ENCODE assay signal across 30 cellular contexts in the genomic region with DNA sequence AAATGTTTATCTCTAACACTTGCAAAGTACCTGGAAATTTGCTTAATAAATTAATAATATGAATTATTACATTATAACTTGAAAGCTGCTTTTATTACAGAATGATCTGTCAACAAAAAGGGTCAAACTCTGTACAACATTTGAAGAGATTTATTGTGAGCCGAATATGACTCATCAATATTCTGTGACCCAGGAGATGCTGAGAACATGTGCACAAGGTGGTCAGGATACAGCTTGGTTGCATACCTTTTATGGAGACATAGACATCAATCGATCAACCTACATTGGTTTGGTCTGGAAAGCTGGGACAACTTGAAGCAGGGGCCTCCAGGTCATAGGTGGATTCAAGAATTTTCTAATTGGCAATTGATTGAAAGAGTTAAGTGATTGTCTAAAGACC.
"Had no signal": no experiment of that assay in that cellular context is flagged by ENCODE, and none has a peak within 500 bp of the region (broad histone marks: within the 10 kb centered on the region; RNA-seq: fewer than 3 reads in every experiment).

No MANE protein-coding gene starts in this region.

- H3K4me3 ChIP-seq: ascending aorta, colonic mucosa, esophagus muscularis mucosa, gastrocnemius medialis, heart right ventricle, hepatocyte had no signal

- H3K4me1 Mint-ChIP-seq: activated B cell treated with CpG ODN at 0.5 μM for 24 hours; activated CD4-positive, alpha-beta memory T cell treated with anti-CD3 and anti-CD28 coated beads, Interleukin-2, amount 10 ng/mL, durations not matched to agents 7 days and 5 days; activated naive CD4-positive, alpha-beta T cell treated with anti-CD3 and anti-CD28 coated beads, Interleukin-2, amount 10 ng/mL, durations not matched to agents 7 days and 5 days; activated naive CD8-positive, alpha-beta T cell treated with anti-CD3 and anti-CD28 coated beads, Interleukin-2, amount 10 ng/mL, durations not matched to agents 7 days and 5 days had no signal

- H3K9me3 ChIP-seq: ascending aorta, colonic mucosa, esophagus muscularis mucosa, gastrocnemius medialis had no signal

- DNase-seq: activated B cell treated with CpG ODN at 0.5 μM for 24 hours; activated CD4-positive, alpha-beta memory T cell treated with anti-CD3 and anti-CD28 coated beads, Interleukin-2, amount 10 ng/mL, durations not matched to agents 7 days and 5 days; activated CD4-positive, alpha-beta T cell treated with anti-CD3 and anti-CD28 coated beads for 48 hours; activated CD8-positive, alpha-beta memory T cell treated with anti-CD3 and anti-CD28 coated beads, Interleukin-2, amount 50 U/mL, for 48 hours; activated gamma-delta T cell; activated naive CD4-positive, alpha-beta T cell; activated naive CD4-positive, alpha-beta T cell treated with anti-CD3 and anti-CD28 coated beads, Interleukin-2, amount 10 ng/mL, durations not matched to agents 7 days and 5 days; activated naive CD8-positive, alpha-beta T cell treated with anti-CD3 and anti-CD28 coated beads, Interleukin-2, amount 10 ng/mL, durations not matched to agents 7 days and 5 days; activated T-cell treated with anti-CD3 and anti-CD28 coated beads for 4 hours; activated T-cell treated with anti-CD3 and anti-CD28 coated beads, Interleukin-2, amount 50 U/mL, for 24 hours; activated T-cell treated with anti-CD3 and anti-CD28 coated beads, Interleukin-2, amount 50 U/mL, for 72 hours; brain microvascular endothelial cell; caudate nucleus; colonic mucosa; effector memory CD4-positive, alpha-beta T cell; endodermal cell; erythroblast; gastrocnemius medialis; heart right ventricle; T-helper 1 cell; T-helper 17 cell; T1000; WERI-Rb-1 had no signal

- H3K4me1 ChIP-seq: ascending aorta, colonic mucosa, esophagus muscularis mucosa, foreskin keratinocyte, gastrocnemius medialis, heart right ventricle had no signal

- H3K79me2 ChIP-seq: hepatocyte had no signal

- H3K27me3 Mint-ChIP-seq: activated B cell treated with CpG ODN at 0.5 μM for 24 hours; activated CD4-positive, alpha-beta memory T cell treated with anti-CD3 and anti-CD28 coated beads, Interleukin-2, amount 10 ng/mL, durations not matched to agents 7 days and 5 days; activated naive CD4-positive, alpha-beta T cell treated with anti-CD3 and anti-CD28 coated beads, Interleukin-2, amount 10 ng/mL, durations not matched to agents 7 days and 5 days; activated T-cell treated with anti-CD3 and anti-CD28 coated beads, Interleukin-2, amount 50 U/mL, for 24 hours; T-helper 17 cell had no signal

- H3K9me3 Mint-ChIP-seq: activated CD4-positive, alpha-beta memory T cell treated with anti-CD3 and anti-CD28 coated beads, Interleukin-2, amount 10 ng/mL, durations not matched to agents 7 days and 5 days; activated naive CD4-positive, alpha-beta T cell treated with anti-CD3 and anti-CD28 coated beads, Interleukin-2, amount 10 ng/mL, durations not matched to agents 7 days and 5 days; activated naive CD4-positive, alpha-beta T cell treated with anti-CD3 and anti-CD28 coated beads, Interleukin-2, amount 50 U/mL, for 72 hours; activated T-cell treated with anti-CD3 and anti-CD28 coated beads, Interleukin-2, amount 50 U/mL, for 24 hours; activated T-cell treated with anti-CD3 and anti-CD28 coated beads, Interleukin-2, amount 50 U/mL, for 72 hours; T-helper 2 cell treated with Interferon-gamma antibody and Interleukin-4, amounts not matched to agents 5 μg/mL and 100 μg/mL, for 36 hours had no signal

- H3K4me3 Mint-ChIP-seq: activated B cell treated with CpG ODN at 0.5 μM for 24 hours; activated CD4-positive, alpha-beta memory T cell treated with anti-CD3 and anti-CD28 coated beads, Interleukin-2, amount 10 ng/mL, durations not matched to agents 7 days and 5 days; activated naive CD4-positive, alpha-beta T cell treated with anti-CD3 and anti-CD28 coated beads, Interleukin-2, amount 10 ng/mL, durations not matched to agents 7 days and 5 days; activated naive CD8-positive, alpha-beta T cell treated with anti-CD3 and anti-CD28 coated beads, Interleukin-2, amount 10 ng/mL, durations not matched to agents 7 days and 5 days; activated T-cell treated with anti-CD3 and anti-CD28 coated beads, Interleukin-2, amount 50 U/mL, for 24 hours; activated T-cell treated with anti-CD3 and anti-CD28 coated beads, Interleukin-2, amount 50 U/mL, for 72 hours; endodermal cell; T-helper 17 cell; T-helper 2 cell treated with Interferon-gamma antibody and Interleukin-4, amounts not matched to agents 5 μg/mL and 100 μg/mL, for 36 hours had no signal

- ATAC-seq: activated CD4-positive, CD25-positive, alpha-beta regulatory T cell treated with anti-CD3 and anti-CD28 coated beads, Interleukin-2, amount 50 U/mL, for 24 hours; activated naive CD4-positive, alpha-beta T cell treated with anti-CD3 and anti-CD28 coated beads, Interleukin-2, amount 50 U/mL, for 72 hours; activated T-cell treated with anti-CD3 and anti-CD28 coated beads, Interleukin-2, amount 50 U/mL, for 72 hours; foreskin keratinocyte; gastrocnemius medialis; heart right ventricle; T-helper 17 cell had no signal

- H3K4me2 ChIP-seq: hepatocyte had no signal

- H3K27me3 ChIP-seq: ascending aorta, brain microvascular endothelial cell, colonic mucosa, foreskin keratinocyte, hepatocyte had no signal

- H3K27ac ChIP-seq: ascending aorta, brain microvascular endothelial cell, colonic mucosa, esophagus muscularis mucosa, foreskin keratinocyte, gastrocnemius medialis, heart right ventricle, hepatocyte, WERI-Rb-1 had no signal

- H3K36me3 ChIP-seq: ascending aorta, brain microvascular endothelial cell, colonic mucosa, esophagus muscularis mucosa, gastrocnemius medialis, heart right ventricle, WERI-Rb-1 had no signal

- H2AFZ ChIP-seq: hepatocyte had no signal

- H3K36me3 Mint-ChIP-seq: activated naive CD4-positive, alpha-beta T cell treated with anti-CD3 and anti-CD28 coated beads, Interleukin-2, amount 10 ng/mL, durations not matched to agents 7 days and 5 days; activated naive CD4-positive, alpha-beta T cell treated with anti-CD3 and anti-CD28 coated beads, Interleukin-2, amount 50 U/mL, for 72 hours had no signal

- H3K27ac Mint-ChIP-seq: activated B cell treated with CpG ODN at 0.5 μM for 24 hours; activated CD4-positive, alpha-beta memory T cell treated with anti-CD3 and anti-CD28 coated beads, Interleukin-2, amount 10 ng/mL, durations not matched to agents 7 days and 5 days; activated naive CD4-positive, alpha-beta T cell treated with anti-CD3 and anti-CD28 coated beads, Interleukin-2, amount 10 ng/mL, durations not matched to agents 7 days and 5 days; activated naive CD4-positive, alpha-beta T cell treated with anti-CD3 and anti-CD28 coated beads, Interleukin-2, amount 50 U/mL, for 72 hours; activated naive CD8-positive, alpha-beta T cell treated with anti-CD3 and anti-CD28 coated beads, Interleukin-2, amount 10 ng/mL, durations not matched to agents 7 days and 5 days; activated T-cell treated with anti-CD3 and anti-CD28 coated beads, Interleukin-2, amount 50 U/mL, for 24 hours; activated T-cell treated with anti-CD3 and anti-CD28 coated beads, Interleukin-2, amount 50 U/mL, for 72 hours; endodermal cell; T-helper 17 cell; T-helper 2 cell treated with Interferon-gamma antibody and Interleukin-4, amounts not matched to agents 5 μg/mL and 100 μg/mL, for 36 hours had no signal
